15 cellular contexts compared by ENCODE assay signal in the genomic region with DNA sequence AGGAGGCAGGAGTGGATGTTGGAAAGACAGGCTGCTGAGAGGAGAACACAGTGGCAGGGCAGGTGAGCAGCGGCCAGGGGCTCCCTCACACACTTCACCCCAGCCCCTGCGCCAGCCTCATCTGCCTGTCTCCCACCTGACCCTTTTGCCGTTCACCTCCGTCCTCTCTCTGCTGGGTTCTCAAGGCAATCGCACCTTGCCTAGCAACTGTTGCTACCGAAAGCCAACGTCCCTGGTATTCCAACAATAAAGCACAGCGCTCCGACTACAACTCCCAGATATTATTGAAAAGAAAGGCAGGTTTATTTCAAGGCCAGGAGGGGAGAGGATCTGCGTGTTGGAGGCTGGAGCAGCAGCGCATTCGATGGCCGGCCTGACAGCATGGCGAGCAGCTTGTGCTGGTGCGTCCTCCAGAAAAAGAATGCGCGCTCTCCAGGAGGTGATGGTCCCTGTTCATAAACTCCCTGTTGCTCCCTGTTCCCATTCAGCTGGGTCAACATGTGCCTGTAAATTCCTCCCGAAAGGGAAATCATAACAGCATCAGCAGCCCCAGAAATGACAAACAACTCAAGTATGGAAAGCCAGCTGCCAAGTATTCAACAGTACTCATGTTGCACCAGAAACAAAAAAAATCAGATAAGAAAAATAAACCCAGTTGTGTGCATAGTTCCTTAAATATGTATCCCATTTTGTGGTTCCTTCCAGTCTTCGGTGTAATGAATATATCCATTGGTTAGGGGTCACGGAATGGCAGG.
DNase-seq lines count a peak whose midpoint lies in the region; ATAC-seq and TF ChIP-seq lines count a peak whose summit lies in the region.
"Had no signal": no experiment of that assay in that cellular context is flagged by ENCODE, and none has a peak within 500 bp of the region (broad histone marks: within the 10 kb centered on the region; RNA-seq: fewer than 3 reads in every experiment).

No MANE protein-coding gene starts in this region.

- TF ChIP-seq POLR2A in body of pancreas (IDR thresholded peaks at IDR 0.05): no peak

- H2BK15ac ChIP-seq in mesenchymal stem cell (ENCODE audit: low read depth, poor library complexity, severe bottlenecking): no peak overlapping the region

- H3K27ac ChIP-seq in mammary epithelial cell (ENCODE audit: insufficient read depth, low read depth, low read length) (no peak overlapping the region), body of pancreas (no peak overlapping the region), mesenchymal stem cell (ENCODE audit: low read length, poor library complexity, severe bottlenecking) (no peak overlapping the region)
- H3K27ac ChIP-seq: HL-60, WERI-Rb-1 had no signal

- H3K9ac ChIP-seq in mammary epithelial cell (ENCODE audit: insufficient read depth, low read length): no peak overlapping the region
- peak overlapping the region; percentile 18 for H3K9ac ChIP-seq in mesenchymal stem cell (ENCODE audit: low read length)

- H4K91ac ChIP-seq in mesenchymal stem cell (ENCODE audit: low read length): no peak overlapping the region

- no peak overlapping the region for H3K27ac Mint-ChIP-seq in activated CD4-positive, alpha-beta memory T cell treated with anti-CD3 and anti-CD28 coated beads for 36 hours
- peak overlapping the region in 1 of 2 donors; percentile 16 for H3K27ac Mint-ChIP-seq in T-cell
- H3K27ac Mint-ChIP-seq: immature natural killer cell; nephron progenitor cell; stimulated activated naive CD8-positive, alpha-beta T cell treated with anti-CD3 and anti-CD28 coated beads, Interleukin-15, Interleukin-2, amounts not matched to agents 100 ng/mL and 50 ng/mL, for 24 hours had no signal

- H3K9me3 ChIP-seq in mammary epithelial cell (replicated peaks; ENCODE audit: insufficient read depth, low read length) (peaks cover 6% of the 10 kb centered on the region), body of pancreas (no peaks in the 10 kb centered on the region), mesenchymal stem cell (ENCODE audit: control insufficient read depth, low read length) (no peaks in the 10 kb centered on the region)

- no peak overlapping the region for H2BK120ac ChIP-seq in mesenchymal stem cell (ENCODE audit: low read depth, low read length)

- POLR2A ChIA-PET in activated CD4-positive, alpha-beta memory T cell treated with anti-CD3 and anti-CD28 coated beads for 36 hours (lab: Charles Lee): no interaction called here
- POLR2A ChIA-PET in T-cell (lab: Charles Lee): no interaction called here

- H3K27me3 ChIP-seq in mammary epithelial cell (ENCODE audit: insufficient read depth, low read length) (no peaks in the 10 kb centered on the region), body of pancreas (no peaks in the 10 kb centered on the region), mesenchymal stem cell (ENCODE audit: control insufficient read depth in 1 of 2, insufficient read depth in 1 of 2, low read length in 2 of 2) (peaks cover 0 to 27% of the 10 kb centered on the region in 2 experiments)

- no peak overlapping the region for H3K23ac ChIP-seq in mesenchymal stem cell (ENCODE audit: low read length in 2 of 2)

- H3K4me2 ChIP-seq in mammary epithelial cell (ENCODE audit: insufficient read depth, low read depth, low read length): no peak overlapping the region
- no peak overlapping the region for H3K4me2 ChIP-seq in mesenchymal stem cell (ENCODE audit: low read length, poor library complexity, severe bottlenecking)

- H4K20me1 ChIP-seq in mammary epithelial cell (ENCODE audit: insufficient read depth, low read length): no peaks in the 10 kb centered on the region

- no peaks in the 10 kb centered on the region for H3K4me1 ChIP-seq in mammary epithelial cell (ENCODE audit: insufficient read depth, low read length)
- H3K4me1 ChIP-seq in body of pancreas: peaks cover 18% of the 10 kb centered on the region
- no peaks in the 10 kb centered on the region for H3K4me1 ChIP-seq in mesenchymal stem cell (ENCODE audit: control insufficient read depth, insufficient read depth, low read depth, low read length)

- no peaks in the 10 kb centered on the region for H3K36me3 ChIP-seq in mammary epithelial cell (ENCODE audit: insufficient read depth, low read length)
- H3K36me3 ChIP-seq in body of pancreas (replicated peaks in 1 of 2; ENCODE audit: insufficient read depth in 1 of 2, low read depth in 2 of 2): no peaks in the 10 kb centered on the region
- no peaks in the 10 kb centered on the region for H3K36me3 ChIP-seq in mesenchymal stem cell (ENCODE audit: control insufficient read depth in 1 of 2, insufficient read depth in 2 of 2, low read depth in 1 of 2, low read length in 2 of 2)
- H3K36me3 ChIP-seq: WERI-Rb-1 had no signal

- no peaks in the 10 kb centered on the region for H3K79me1 ChIP-seq in mesenchymal stem cell (replicated peaks; ENCODE audit: low read length, poor library complexity, severe bottlenecking)

- intact Hi-C loops in mammary epithelial cell (cut with micrococcal nuclease) (no loop called here), body of pancreas (cut with DNase I) (no loop called here)
- intact Hi-C loops in activated CD4-positive, alpha-beta memory T cell treated with anti-CD3 and anti-CD28 coated beads for 36 hours (cut with micrococcal nuclease): no loop called here

- no peak overlapping the region for H3K18ac ChIP-seq in mesenchymal stem cell (ENCODE audit: low read depth in 1 of 2, low read length in 2 of 2)

- TF ChIP-seq CTCF in mammary epithelial cell (conservative IDR thresholded peaks at IDR 0.05 in 1 of 2, IDR thresholded peaks at IDR 0.05 in 1 of 2; ENCODE audit: extremely low read depth in 1 of 2, insufficient read depth in 1 of 2, low read depth in 1 of 2, low read length in 2 of 2) (no peak), body of pancreas (IDR thresholded peaks at IDR 0.05) (no peak)

- H2BK12ac ChIP-seq in mesenchymal stem cell (ENCODE audit: low read length in 2 of 2): no peak overlapping the region

- in situ Hi-C loops in T47D (cut with HindIII; ENCODE audit: low pct_unique_long_range_greater_than_20kb, low sequenced_read_pairs): no loop called here
- in situ Hi-C loops in mammary epithelial cell (cut with MboI; ENCODE audit: low sequenced_read_pairs in 2 of 2): no loop called here

- H2AFZ ChIP-seq in mammary epithelial cell (ENCODE audit: low read depth, low read length) (no peak overlapping the region), mesenchymal stem cell (ENCODE audit: low read depth, low read length) (no peak overlapping the region)

- BruUV-seq in mammary epithelial cell (replicated peaks; lab: Mats Ljungman, UMichigan): no TSS peak

- H4K8ac ChIP-seq in mesenchymal stem cell (ENCODE audit: low read length): no peak overlapping the region

- H3K4me3 ChIP-seq in mammary epithelial cell (replicated peaks in 1 of 3; ENCODE audit: insufficient read depth in 1 of 3, low read depth in 2 of 3, low read length in 3 of 3) (no peak overlapping the region), body of pancreas (no peak overlapping the region), mesenchymal stem cell (ENCODE audit: insufficient read depth in 1 of 2, low read depth in 1 of 2, low read length in 2 of 2) (peak overlapping the region; percentile 26 to 34)

- peaks cover 3% of the 10 kb centered on the region for H3K4me1 Mint-ChIP-seq in activated CD4-positive, alpha-beta memory T cell treated with anti-CD3 and anti-CD28 coated beads for 36 hours (ENCODE audit: low read depth)
- H3K4me1 Mint-ChIP-seq in T-cell: peaks cover 3 to 12% (median 5%) of the 10 kb centered on the region in 3 donors
- H3K4me1 Mint-ChIP-seq: immature natural killer cell had no signal

- H3K4ac ChIP-seq in mesenchymal stem cell (ENCODE audit: low read depth in 1 of 2, low read length in 2 of 2): no peak overlapping the region

- peak; percentile 63 for ATAC-seq in body of pancreas
- ATAC-seq in T-cell (replicated peaks in 1 of 4): no peak

- no peaks in the 10 kb centered on the region for H3K9me3 Mint-ChIP-seq in activated CD4-positive, alpha-beta memory T cell treated with anti-CD3 and anti-CD28 coated beads for 36 hours
- no peaks in the 10 kb centered on the region for H3K9me3 Mint-ChIP-seq in T-cell
- H3K9me3 Mint-ChIP-seq: immature natural killer cell; stimulated activated naive CD8-positive, alpha-beta T cell treated with anti-CD3 and anti-CD28 coated beads, Interleukin-15, Interleukin-2, amounts not matched to agents 100 ng/mL and 50 ng/mL, for 24 hours had no signal

- no peak overlapping the region for H3K14ac ChIP-seq in mesenchymal stem cell (ENCODE audit: low read length in 2 of 2)

- H3K27me3 Mint-ChIP-seq in activated CD4-positive, alpha-beta memory T cell treated with anti-CD3 and anti-CD28 coated beads for 36 hours: peaks cover 29% of the 10 kb centered on the region
- H3K27me3 Mint-ChIP-seq in T-cell: peaks cover 44 to 47% of the 10 kb centered on the region in 2 donors

- CTCF ChIA-PET in mammary epithelial cell (lab: Charles Lee; ENCODE audit: low non-redundant PET) (no interaction called here), T-cell (lab: Charles Lee) (no interaction called here)
- CTCF ChIA-PET in activated CD4-positive, alpha-beta memory T cell treated with anti-CD3 and anti-CD28 coated beads for 36 hours (lab: Charles Lee): no interaction called here

- dilution Hi-C loops in mammary epithelial cell (cut with HindIII; ENCODE audit: low sequenced_read_pairs): no loop called here

- no peak overlapping the region for H3K4me3 Mint-ChIP-seq in activated CD4-positive, alpha-beta memory T cell treated with anti-CD3 and anti-CD28 coated beads for 36 hours
- H3K4me3 Mint-ChIP-seq in T-cell: no peak overlapping the region
- H3K4me3 Mint-ChIP-seq: immature natural killer cell; nephron progenitor cell; stimulated activated naive CD8-positive, alpha-beta T cell treated with anti-CD3 and anti-CD28 coated beads, Interleukin-15, Interleukin-2, amounts not matched to agents 100 ng/mL and 50 ng/mL, for 24 hours had no signal

- H3K79me2 ChIP-seq in mammary epithelial cell (ENCODE audit: insufficient read depth, low read length): no peaks in the 10 kb centered on the region

- H2BK5ac ChIP-seq in mesenchymal stem cell (ENCODE audit: low read depth, low read length, poor library complexity, severe bottlenecking): no peak overlapping the region

- WGBS in mammary epithelial cell (ENCODE audit: low coverage, missing lambda C conversion rate): 77% methylated on average over 15 of the region's 20 CpGs
- 77 to 84% methylated on average over 20 of the region's 20 CpGs for WGBS in body of pancreas, 2 donors
- WGBS in mesenchymal stem cell: 85% methylated on average over 20 of the region's 20 CpGs

- DNase-seq in T47D (ENCODE audit: low read depth in 1 of 2, low spot score in 1 of 2) (peak; percentile 67 to 95), mammary epithelial cell (no peak), body of pancreas (no peak), mesenchymal stem cell (no peak), ureter (ENCODE audit: low spot score) (no peak), RPMI8226 (no peak), T-cell (no peak)
- no peak for DNase-seq in activated CD4-positive, alpha-beta memory T cell treated with anti-CD3 and anti-CD28 coated beads for 36 hours
- DNase-seq: AML-193; effector memory CD4-positive, alpha-beta T cell; immature natural killer cell; nephron progenitor cell; WERI-Rb-1 had no signal

- H2AK5ac ChIP-seq in mesenchymal stem cell (ENCODE audit: low read length, severe bottlenecking): no peak overlapping the region

- H3K36me3 Mint-ChIP-seq in activated CD4-positive, alpha-beta memory T cell treated with anti-CD3 and anti-CD28 coated beads for 36 hours: no peaks in the 10 kb centered on the region
- H3K36me3 Mint-ChIP-seq in T-cell: no peaks in the 10 kb centered on the region
- H3K36me3 Mint-ChIP-seq: immature natural killer cell had no signal

Comparison
In these comparisons a context has a peak if more than half of its experiments do, and no peak if none do; other contexts are left out.
1. DNase-seq: peak in T47D (2 of 2); none in mammary epithelial cell (single experiment), body of pancreas (0 of 4), mesenchymal stem cell (single experiment), ureter (single experiment), activated CD4-positive, alpha-beta memory T cell treated with anti-CD3 and anti-CD28 coated beads for 36 hours (single experiment), RPMI8226 (single experiment) and T-cell (0 of 34).
2. H3K4me3 ChIP-seq: peak in mesenchymal stem cell (2 of 2); none in mammary epithelial cell (0 of 3) and body of pancreas (0 of 2).